In the genomic region with DNA sequence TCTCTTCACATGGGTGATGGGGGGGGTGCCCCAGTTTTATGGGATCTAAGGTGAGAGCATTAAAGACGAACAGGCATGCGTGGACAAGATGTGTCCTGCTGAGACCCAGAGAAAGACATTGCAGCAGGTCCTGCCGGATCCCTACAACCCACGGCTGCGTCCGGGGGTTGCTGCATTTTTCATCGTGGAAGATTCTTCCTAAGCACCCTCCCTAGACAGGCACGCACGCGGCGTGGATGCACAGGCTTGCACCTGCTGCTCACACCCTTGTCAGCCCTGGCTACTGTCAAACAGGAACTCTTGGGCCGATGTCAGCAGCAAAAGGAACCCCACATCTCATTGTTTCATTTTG, we compare ENCODE assay signal across 24 cellular contexts.
"Had no signal": no experiment of that assay in that cellular context is flagged by ENCODE, and none has a peak within 500 bp of the region (broad histone marks: within the 10 kb centered on the region; RNA-seq: fewer than 3 reads in every experiment).

No MANE protein-coding gene starts in this region.

- ATAC-seq: activated CD4-positive, alpha-beta T cell treated with anti-CD3 and anti-CD28 coated beads for 36 hours; activated T-cell treated with anti-CD3 and anti-CD28 coated beads, Interleukin-2, amount 50 U/mL, for 72 hours; heart left ventricle; left cardiac atrium; T-helper 17 cell had no signal

- H3K9me3 Mint-ChIP-seq: activated naive CD4-positive, alpha-beta T cell treated with anti-CD3 and anti-CD28 coated beads, Interleukin-2, amount 10 ng/mL, durations not matched to agents 7 days and 5 days; stimulated activated naive CD8-positive, alpha-beta T cell treated with anti-CD3 and anti-CD28 coated beads, Interleukin-15, Interleukin-2, amounts not matched to agents 100 ng/mL and 50 ng/mL, for 24 hours had no signal

- H3K4me1 Mint-ChIP-seq: activated B cell treated with CpG ODN at 0.5 μM for 24 hours; activated CD4-positive, alpha-beta T cell treated with anti-CD3 and anti-CD28 coated beads for 36 hours; activated naive CD4-positive, alpha-beta T cell treated with anti-CD3 and anti-CD28 coated beads, Interleukin-2, amount 10 ng/mL, durations not matched to agents 7 days and 5 days; memory B cell; T-helper 17 cell had no signal

- H3K9me3 ChIP-seq: mucosa of descending colon, prostate gland had no signal

- H3K27ac ChIP-seq: epithelial cell of prostate, heart left ventricle, neural progenitor cell, prostate gland, tibial nerve had no signal

- DNase-seq: activated B cell treated with CpG ODN at 0.5 μM for 24 hours; activated CD4-positive, alpha-beta T cell treated with anti-CD3 and anti-CD28 coated beads for 36 hours; activated CD4-positive, alpha-beta T cell treated with anti-CD3 and anti-CD28 coated beads, Interleukin-2, amount 50 U/mL, for 4 hours; activated CD8-positive, alpha-beta memory T cell treated with anti-CD3 and anti-CD28 coated beads, Interleukin-2, amount 50 U/mL, for 48 hours; activated effector memory CD4-positive, alpha-beta T cell treated with anti-CD3 and anti-CD28 coated beads, Interleukin-2, amount 50 U/mL, for 16 hours; activated naive CD4-positive, alpha-beta T cell treated with anti-CD3 and anti-CD28 coated beads, Interleukin-2, amount 10 ng/mL, durations not matched to agents 7 days and 5 days; activated T-cell treated with anti-CD3 and anti-CD28 coated beads, Interleukin-2, amount 50 U/mL, for 72 hours; cerebellar nuclear complex; cortex of kidney; endodermal cell; heart left ventricle; left cardiac atrium; mucosa of descending colon; right cardiac atrium; stimulated activated CD4-positive, alpha-beta T cell treated with anti-CD3 and anti-CD28 coated beads, Interleukin-1b, Interleukin-23, amount 100 ng/mL, for 48 hours; T-helper 17 cell had no signal

- H3K4me2 ChIP-seq: neural progenitor cell had no signal

- H3K4me1 ChIP-seq: heart left ventricle, prostate gland had no signal

- H3K36me3 ChIP-seq: heart left ventricle, neural progenitor cell, prostate gland, tibial nerve had no signal

- H3K27ac Mint-ChIP-seq: activated B cell treated with CpG ODN at 0.5 μM for 24 hours; activated CD4-positive, alpha-beta T cell treated with anti-CD3 and anti-CD28 coated beads for 36 hours; activated naive CD4-positive, alpha-beta T cell treated with anti-CD3 and anti-CD28 coated beads, Interleukin-2, amount 10 ng/mL, durations not matched to agents 7 days and 5 days; activated T-cell treated with anti-CD3 and anti-CD28 coated beads, Interleukin-2, amount 50 U/mL, for 72 hours; endodermal cell; memory B cell; stimulated activated naive CD8-positive, alpha-beta T cell treated with anti-CD3 and anti-CD28 coated beads, Interleukin-15, Interleukin-2, amounts not matched to agents 100 ng/mL and 50 ng/mL, for 24 hours; T-helper 17 cell had no signal

- H3K27me3 Mint-ChIP-seq: activated B cell treated with CpG ODN at 0.5 μM for 24 hours; activated naive CD4-positive, alpha-beta T cell treated with anti-CD3 and anti-CD28 coated beads, Interleukin-2, amount 10 ng/mL, durations not matched to agents 7 days and 5 days; stimulated activated naive CD8-positive, alpha-beta T cell treated with anti-CD3 and anti-CD28 coated beads, Interleukin-15, Interleukin-2, amounts not matched to agents 100 ng/mL and 50 ng/mL, for 24 hours had no signal

- H3K36me3 Mint-ChIP-seq: activated naive CD4-positive, alpha-beta T cell treated with anti-CD3 and anti-CD28 coated beads, Interleukin-2, amount 10 ng/mL, durations not matched to agents 7 days and 5 days; memory B cell; neural progenitor cell had no signal

- H3K4me3 Mint-ChIP-seq: activated B cell treated with CpG ODN at 0.5 μM for 24 hours; activated CD4-positive, alpha-beta T cell treated with anti-CD3 and anti-CD28 coated beads for 36 hours; activated naive CD4-positive, alpha-beta T cell treated with anti-CD3 and anti-CD28 coated beads, Interleukin-2, amount 10 ng/mL, durations not matched to agents 7 days and 5 days; activated T-cell treated with anti-CD3 and anti-CD28 coated beads, Interleukin-2, amount 50 U/mL, for 72 hours; endodermal cell; memory B cell; neural progenitor cell; stimulated activated naive CD8-positive, alpha-beta T cell treated with anti-CD3 and anti-CD28 coated beads, Interleukin-15, Interleukin-2, amounts not matched to agents 100 ng/mL and 50 ng/mL, for 24 hours; T-helper 17 cell had no signal

- H3K27me3 ChIP-seq: neural progenitor cell, tibial nerve had no signal

- H3K9ac ChIP-seq: neural progenitor cell had no signal

- H3K4me3 ChIP-seq: heart left ventricle, mucosa of descending colon, neural progenitor cell, prostate gland, tibial nerve had no signal

- FAIRE-seq: islet of Langerhans, urothelium cell line had no signal
